In the genomic region with DNA sequence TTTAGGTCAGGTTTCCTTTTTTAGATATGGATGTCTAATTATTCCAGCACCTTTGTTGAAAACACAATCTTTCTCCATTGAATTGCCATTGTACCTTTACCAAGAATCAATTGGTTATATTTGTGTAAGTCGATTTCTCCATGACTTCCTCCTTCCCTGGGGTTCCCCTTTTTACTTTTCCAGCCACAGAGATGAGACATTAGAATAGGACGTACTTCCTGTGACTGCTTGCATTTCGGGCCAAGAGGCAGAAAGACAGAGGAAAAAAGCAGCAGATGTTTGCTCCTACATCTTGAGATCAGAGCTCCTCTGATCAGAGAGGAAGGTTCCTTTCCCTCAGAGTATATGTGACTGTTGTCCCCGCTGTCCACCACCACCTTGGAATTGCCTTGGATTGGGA, we compare ENCODE assay signal across 8 cellular contexts.
DNase-seq lines count a peak whose midpoint lies in the region; ATAC-seq and TF ChIP-seq lines count a peak whose summit lies in the region.

No MANE protein-coding gene starts in this region.

- no peaks in the 10 kb centered on the region for H3K27me3 ChIP-seq in osteoblast (ENCODE audit: insufficient read depth, low read length)
- no peaks in the 10 kb centered on the region for H3K27me3 ChIP-seq in esophagus squamous epithelium

- peak overlapping the region; percentile 34 for H3K4me2 ChIP-seq in osteoblast (ENCODE audit: insufficient read depth, low read length)

- DNase-seq in GDM1 (lab: John Stamatoyannopoulos, UW) (peak; percentile 27), MV-4-11 (lab: John Stamatoyannopoulos, UW) (peak; percentile 84), choroid plexus epithelial cell (ENCODE audit: low read depth) (peak; percentile 86), osteoblast (ENCODE audit: insufficient read length, low spot score, missing footprints) (peak; percentile 45), esophagus squamous epithelium (lab: John Stamatoyannopoulos, UW) (no peak), NCI-H226 (no peak)
- no peak for DNase-seq in activated CD8-positive, alpha-beta memory T cell treated with anti-CD3 and anti-CD28 coated beads for 24 hours

- H3K9me3 ChIP-seq in osteoblast (ENCODE audit: low read depth, low read length) (no peaks in the 10 kb centered on the region), esophagus squamous epithelium (no peaks in the 10 kb centered on the region)

- H3K27ac ChIP-seq in osteoblast (ENCODE audit: low read depth, low read length) (peak overlapping the region; percentile 89), esophagus squamous epithelium (peak overlapping the region in 2 of 4 donors; percentile 33 to 36)

- H3K4me1 ChIP-seq in osteoblast (ENCODE audit: insufficient read depth, low read length) = peaks cover 51% of the 10 kb centered on the region
- H3K4me1 ChIP-seq in esophagus squamous epithelium = peaks cover 0 to 16% (median 7%) of the 10 kb centered on the region in 3 donors

- intact Hi-C loops in esophagus squamous epithelium (cut with DNase I) = no loop called here

- ATAC-seq in HG03521 (IDR thresholded peaks at IDR 0.05; ENCODE audit: unreplicated experiment) = no peak

- H4K20me1 ChIP-seq in osteoblast (ENCODE audit: insufficient read depth, low read length) = no peaks in the 10 kb centered on the region

- peaks cover 94% of the 10 kb centered on the region for H3K79me2 ChIP-seq in osteoblast (ENCODE audit: insufficient read depth, low read length)

- no peak for TF ChIP-seq CTCF in choroid plexus epithelial cell (conservative IDR thresholded peaks at IDR 0.05; ENCODE audit: low read depth, low read length)
- no peak for TF ChIP-seq CTCF in osteoblast (IDR thresholded peaks at IDR 0.05; ENCODE audit: extremely low read depth, low read depth, low read length)
- TF ChIP-seq CTCF in esophagus squamous epithelium (IDR thresholded peaks at IDR 0.05) = no peak

- H3K4me3 ChIP-seq in choroid plexus epithelial cell (ENCODE audit: low read depth, low read length) (no peak overlapping the region), osteoblast (ENCODE audit: insufficient read depth, low read length) (no peak overlapping the region), esophagus squamous epithelium (no peak overlapping the region)

- 39 to 40% methylated on average over 4 of the region's 4 CpGs for WGBS in esophagus squamous epithelium, 2 donors

- peak overlapping the region; percentile 16 for H2AFZ ChIP-seq in osteoblast (ENCODE audit: low read length)

- H3K36me3 ChIP-seq in osteoblast (ENCODE audit: insufficient read depth, low read length) = peaks cover 5% of the 10 kb centered on the region
- no peaks in the 10 kb centered on the region for H3K36me3 ChIP-seq in esophagus squamous epithelium

- no peak for TF ChIP-seq POLR2A in esophagus squamous epithelium (IDR thresholded peaks at IDR 0.05)

Comparison
In these comparisons a context has a peak if more than half of its experiments do, and no peak if none do; other contexts are left out.
1. DNase-seq: peak in GDM1 (single experiment), MV-4-11 (single experiment), choroid plexus epithelial cell (single experiment) and osteoblast (single experiment); none in esophagus squamous epithelium (single experiment), activated CD8-positive, alpha-beta memory T cell treated with anti-CD3 and anti-CD28 coated beads for 24 hours (single experiment) and NCI-H226 (single experiment).